Comparison of ENCODE assay signal across 8 cellular contexts in the genomic region with DNA sequence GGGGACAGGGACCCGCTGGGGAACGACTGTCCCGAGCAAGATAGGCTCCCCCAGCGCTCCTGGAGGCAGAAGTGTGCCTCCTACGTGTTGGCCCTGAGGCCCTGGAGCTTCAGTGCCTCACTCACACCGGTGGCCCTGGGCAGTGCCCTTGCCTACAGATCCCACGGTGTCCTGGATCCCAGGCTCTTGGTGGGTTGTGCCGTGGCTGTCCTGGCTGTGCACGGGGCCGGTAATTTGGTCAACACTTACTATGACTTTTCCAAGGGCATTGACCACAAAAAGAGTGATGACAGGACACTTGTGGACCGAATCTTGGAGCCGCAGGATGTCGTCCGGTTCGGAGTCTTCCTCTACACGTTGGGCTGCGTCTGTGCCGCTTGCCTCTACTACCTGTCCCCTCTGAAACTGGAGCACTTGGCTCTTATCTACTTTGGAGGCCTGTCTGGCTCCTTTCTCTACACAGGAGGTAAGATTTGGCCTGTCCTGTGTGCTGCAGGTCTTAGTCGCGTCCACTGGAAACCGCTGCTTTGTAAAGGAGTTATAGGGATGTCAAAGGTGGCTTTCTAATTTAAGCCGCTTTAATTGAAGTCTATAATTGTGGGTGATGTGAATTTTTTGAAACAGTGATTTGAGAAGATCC. TPM values are rescaled to one million over a fixed set of nuclear protein-coding genes. Genes with fewer than 3 reads are reported as not detected.
DNase-seq lines count a peak whose midpoint lies in the region; ATAC-seq lines count a peak whose summit lies in the region.

No MANE protein-coding gene starts in this region.

- H3K27me3 ChIP-seq in right cardiac atrium (ENCODE audit: control insufficient read depth, insufficient read depth) (no peaks in the 10 kb centered on the region), skeletal muscle tissue (ENCODE audit: control insufficient read depth in 3 of 3, insufficient read depth in 3 of 3, low read length in 3 of 3) (no peaks in the 10 kb centered on the region)

- H3K36me3 Mint-ChIP-seq in activated CD8-positive, alpha-beta T cell treated with anti-CD3 and anti-CD28 coated beads, Interleukin-2, amount 10 ng/mL, durations not matched to agents 7 days and 5 days (ENCODE audit: low read depth), result peaks cover 35% of the 10 kb centered on the region

- DNase-seq in SHP77 (lab: John Stamatoyannopoulos, UW) (peak; percentile 44 to 69), SHP77 treated with DMSO at 0.1 percent for 48 hours (lab: John Stamatoyannopoulos, UW) (no peak), right cardiac atrium (no peak), kidney glomerular epithelial cell (lab: John Stamatoyannopoulos, UW) (no peak), epidermal melanocyte (ENCODE audit: insufficient read length, low spot score) (no peak)
- peak; percentile 33 for DNase-seq in activated CD8-positive, alpha-beta T cell treated with anti-CD3 and anti-CD28 coated beads, Interleukin-2, amount 10 ng/mL, durations not matched to agents 7 days and 5 days

- H3K36me3 ChIP-seq in skeletal muscle tissue (ENCODE audit: control insufficient read depth in 3 of 3, insufficient read depth in 3 of 3, low read length in 3 of 3), result peaks cover 2 to 12% (median 7%) of the 10 kb centered on the region in 3 donors

- H3K4me1 ChIP-seq in right cardiac atrium (ENCODE audit: control insufficient read depth, insufficient read depth, low read length), result peaks cover 11% of the 10 kb centered on the region
- peaks cover 22 to 33% (median 24%) of the 10 kb centered on the region in 3 donors for H3K4me1 ChIP-seq in skeletal muscle tissue (ENCODE audit: control insufficient read depth in 3 of 3, insufficient read depth in 3 of 3, low read length in 3 of 3)

- peak overlapping the region; percentile 93 for H3K4me3 Mint-ChIP-seq in activated CD8-positive, alpha-beta T cell treated with anti-CD3 and anti-CD28 coated beads, Interleukin-2, amount 10 ng/mL, durations not matched to agents 7 days and 5 days

- peaks cover 36% of the 10 kb centered on the region for H3K4me1 Mint-ChIP-seq in activated CD8-positive, alpha-beta T cell treated with anti-CD3 and anti-CD28 coated beads, Interleukin-2, amount 10 ng/mL, durations not matched to agents 7 days and 5 days (ENCODE audit: low read depth)

- no peaks in the 10 kb centered on the region for H3K9me3 Mint-ChIP-seq in activated CD8-positive, alpha-beta T cell treated with anti-CD3 and anti-CD28 coated beads, Interleukin-2, amount 10 ng/mL, durations not matched to agents 7 days and 5 days (ENCODE audit: insufficient read depth)

- POLR2A ChIA-PET in activated CD8-positive, alpha-beta T cell treated with anti-CD3 and anti-CD28 coated beads, Interleukin-2, amount 10 ng/mL, durations not matched to agents 7 days and 5 days (lab: Charles Lee), result interaction anchor here (0.7 to 3.6 kb wide), 7 partner anchors 8 to 634 kb away, joined by 3 to 26 read pairs (median 5); a partner anchor contains a TSS

- peak overlapping the region; percentile 83 to 99 (median 95) for H3K9ac ChIP-seq in skeletal muscle tissue (ENCODE audit: low read depth in 1 of 3, low read length in 3 of 3)

- ATAC-seq in HG03159 (IDR thresholded peaks at IDR 0.05; ENCODE audit: unreplicated experiment) (peak; percentile 35), right cardiac atrium (peak in 1 of 2 donors; percentile 58)
- peak; percentile 69 for ATAC-seq in activated CD8-positive, alpha-beta T cell treated with anti-CD3 and anti-CD28 coated beads, Interleukin-2, amount 10 ng/mL, durations not matched to agents 7 days and 5 days

- H3K9me3 ChIP-seq in right cardiac atrium (ENCODE audit: control insufficient read depth, low read length) (no peaks in the 10 kb centered on the region), skeletal muscle tissue (ENCODE audit: control insufficient read depth in 3 of 3, low read length in 3 of 3) (no peaks in the 10 kb centered on the region)

- intact Hi-C loops in right cardiac atrium (cut with DNase I), result no loop called here

- WGBS in right cardiac atrium, result 7% methylated on average over 22 of the region's 22 CpGs

- CTCF ChIA-PET in activated CD8-positive, alpha-beta T cell treated with anti-CD3 and anti-CD28 coated beads, Interleukin-2, amount 10 ng/mL, durations not matched to agents 7 days and 5 days (lab: Charles Lee), result interaction anchor here (0.7 to 1.3 kb wide), 2 partner anchors 8 to 11 kb away, joined by 3 read pairs; a partner anchor contains a TSS

- H3K27ac Mint-ChIP-seq in activated CD8-positive, alpha-beta T cell treated with anti-CD3 and anti-CD28 coated beads, Interleukin-2, amount 10 ng/mL, durations not matched to agents 7 days and 5 days, result peak overlapping the region; percentile 89

- H3K27me3 Mint-ChIP-seq in activated CD8-positive, alpha-beta T cell treated with anti-CD3 and anti-CD28 coated beads, Interleukin-2, amount 10 ng/mL, durations not matched to agents 7 days and 5 days (ENCODE audit: low read depth), result peaks cover 4% of the 10 kb centered on the region

- H3K27ac ChIP-seq in right cardiac atrium (ENCODE audit: low read length), result peak overlapping the region; percentile 99
- peak overlapping the region; percentile 92 for H3K27ac ChIP-seq in skeletal muscle tissue (ENCODE audit: low read depth, low read length)

- peak overlapping the region; percentile 91 for H3K4me3 ChIP-seq in right cardiac atrium (ENCODE audit: low read length)
- H3K4me3 ChIP-seq in skeletal muscle tissue (ENCODE audit: low read length in 3 of 3), result peak overlapping the region; percentile 91 to 97 (median 97)

RNA-seq across cellular contexts. Expression of a gene that starts 0.7 kb away (rescaled TPM):
- total RNA-seq in activated CD8-positive, alpha-beta T cell treated with anti-CD3 and anti-CD28 coated beads, Interleukin-2, amount 10 ng/mL, durations not matched to agents 7 days and 5 days, result 10 to 100 TPM; 30.8 to 33.7 TPM
- 10 to 100 TPM in 3 of 4 donors, 1 to 10 TPM in 1; 8.7 to 12.8 (median 11.8) TPM for total RNA-seq in right cardiac atrium
- polyA plus RNA-seq in right cardiac atrium, result 7.5 TPM
- 7.3 TPM for total RNA-seq in skeletal muscle tissue

RNA-seq across cellular contexts. Expression of a gene that starts 11.4 kb away (rescaled TPM):
- total RNA-seq in activated CD8-positive, alpha-beta T cell treated with anti-CD3 and anti-CD28 coated beads, Interleukin-2, amount 10 ng/mL, durations not matched to agents 7 days and 5 days, result 10 to 100 TPM; 55.9 to 57.5 TPM
- total RNA-seq in right cardiac atrium (10 to 100 TPM; 26.6 to 35.5 (median 28.6) TPM), skeletal muscle tissue (25.1 TPM)
- polyA plus RNA-seq in right cardiac atrium, result 19.2 TPM

Comparison
In these comparisons a context has a peak if more than half of its experiments do, and no peak if none do; other contexts are left out.
1. DNase-seq: peak in SHP77 (2 of 2) and activated CD8-positive, alpha-beta T cell treated with anti-CD3 and anti-CD28 coated beads, Interleukin-2, amount 10 ng/mL, durations not matched to agents 7 days and 5 days (single experiment); none in SHP77 treated with DMSO at 0.1 percent for 48 hours (single experiment), right cardiac atrium (0 of 3), kidney glomerular epithelial cell (single experiment) and epidermal melanocyte (single experiment).